6 cellular contexts compared by ENCODE assay signal in genomic region chr9:137304383-137305059, GRCh38. TPM values are rescaled to one million over a fixed set of nuclear protein-coding genes. Genes with fewer than 3 reads are reported as not detected.
DNase-seq lines count a peak whose midpoint lies in the region; ATAC-seq, FAIRE-seq and TF ChIP-seq lines count a peak whose summit lies in the region.

No MANE protein-coding gene starts in this region.

- no peak for FAIRE-seq in GM12891 (lab: Jason Lieb, UNC)

- no peak for DNase-seq in Panc1 (ENCODE audit: low read depth, low spot score)
- no peak for DNase-seq in esophagus muscularis mucosa (ENCODE audit: extremely low spot score)
- DNase-seq in activated naive CD4-positive, alpha-beta T cell treated with Interleukin-2 at 50 U/mL for 16 hours, result no peak
- DNase-seq in GM12891 (ENCODE audit: insufficient read length, low spot score), result no peak
- DNase-seq in NCI-H345 treated with DMSO at 0.1 percent for 48 hours (lab: John Stamatoyannopoulos, UW; ENCODE audit: unreplicated experiment), result no peak

- POLR2A ChIA-PET in Panc1 (lab: Charles Lee), result no interaction called here

- TF ChIP-seq EP300 in esophagus muscularis mucosa (IDR thresholded peaks at IDR 0.05), result no peak

- intact Hi-C loops in Panc1 (cut with micrococcal nuclease; ENCODE audit: unreplicated experiment) (no loop called here), esophagus muscularis mucosa (cut with DNase I) (no loop called here)

- no peak for ATAC-seq in Panc1

- TF ChIP-seq CTCF in Panc1 (IDR thresholded peaks at IDR 0.05), result peak; percentile 47
- TF ChIP-seq CTCF in esophagus muscularis mucosa (IDR thresholded peaks at IDR 0.05), result no peak

- CTCF ChIA-PET in Panc1 (lab: Charles Lee), result no interaction called here

- H3K9me3 ChIP-seq in Panc1 (ENCODE audit: control insufficient read depth, insufficient read depth, low read depth, low read length) (no peaks in the 10 kb centered on the region), esophagus muscularis mucosa (no peaks in the 10 kb centered on the region), skeletal muscle tissue (ENCODE audit: control insufficient read depth in 3 of 3, low read length in 3 of 3) (no peaks in the 10 kb centered on the region)

- in situ Hi-C loops in Panc1 (cut with HindIII; ENCODE audit: low pct_unique_long_range_greater_than_20kb, low sequenced_read_pairs), result no loop called here

- WGBS in esophagus muscularis mucosa, result 46% methylated on average over 5 of the region's 16 CpGs

- no TSS peak for BruUV-seq in Panc1 (replicated peaks; lab: Mats Ljungman, UMichigan)

- H3K9ac ChIP-seq in skeletal muscle tissue (ENCODE audit: low read depth in 1 of 3, low read length in 3 of 3), result peak overlapping the region in 1 of 3 donors; percentile 57

- H3K36me3 ChIP-seq in Panc1 (ENCODE audit: control insufficient read depth, insufficient read depth, low read length) (no peaks in the 10 kb centered on the region), esophagus muscularis mucosa (no peaks in the 10 kb centered on the region), skeletal muscle tissue (ENCODE audit: control insufficient read depth in 3 of 3, insufficient read depth in 3 of 3, low read length in 3 of 3) (no peaks in the 10 kb centered on the region)

- TF ChIP-seq POLR2A in esophagus muscularis mucosa (IDR thresholded peaks at IDR 0.05; ENCODE audit: low read depth) (no peak), GM12891 (IDR thresholded peaks at IDR 0.05; ENCODE audit: low read depth, low read length) (no peak)

- peak overlapping the region; percentile 61; the same call in 1 of the 2 replicates for H3K27ac ChIP-seq in Panc1 (ENCODE audit: low read length)
- peak overlapping the region; percentile 56 to 81 (median 66) for H3K27ac ChIP-seq in esophagus muscularis mucosa (replicated peaks in 1 of 4)
- H3K27ac ChIP-seq in skeletal muscle tissue (ENCODE audit: low read depth, low read length), result peak overlapping the region; percentile 63

- H3K4me3 ChIP-seq in Panc1 (ENCODE audit: low read depth in 2 of 2, low read length in 2 of 2) (no peak overlapping the region), esophagus muscularis mucosa (peak overlapping the region; percentile 34 to 44 (median 37)), skeletal muscle tissue (ENCODE audit: low read length in 3 of 3) (peak overlapping the region in 1 of 3 donors; percentile 30)

- H3K4me1 ChIP-seq in Panc1 (ENCODE audit: control insufficient read depth, insufficient read depth, low read length) (peaks cover 46% of the 10 kb centered on the region), esophagus muscularis mucosa (peaks cover 65 to 80% (median 74%) of the 10 kb centered on the region in 4 donors), skeletal muscle tissue (ENCODE audit: control insufficient read depth in 3 of 3, insufficient read depth in 3 of 3, low read length in 3 of 3) (peaks cover 40 to 52% (median 47%) of the 10 kb centered on the region in 3 donors)

- no peaks in the 10 kb centered on the region for H3K27me3 ChIP-seq in Panc1 (ENCODE audit: control insufficient read depth, insufficient read depth, low read length)
- H3K27me3 ChIP-seq in esophagus muscularis mucosa, result peaks cover 0 to 93% (median 23%) of the 10 kb centered on the region in 4 donors
- peaks cover 18 to 77% (median 58%) of the 10 kb centered on the region in 3 donors for H3K27me3 ChIP-seq in skeletal muscle tissue (ENCODE audit: control insufficient read depth in 3 of 3, insufficient read depth in 3 of 3, low read length in 3 of 3)

TF ChIP-seq in GM12891, 5 proteins besides CTCF, POLR2A, EP300 and RAD21:
- no peak for TF ChIP-seq POU2F2 (IDR thresholded peaks at IDR 0.05; ENCODE audit: low read depth, low read length)
- no peak for TF ChIP-seq SPI1 (IDR thresholded peaks at IDR 0.05; ENCODE audit: low read depth, low read length)
- TF ChIP-seq PAX5 (IDR thresholded peaks at IDR 0.05; ENCODE audit: insufficient read depth, low read length, severe bottlenecking), result no peak
- TF ChIP-seq POLR2AphosphoS5 (IDR thresholded peaks at IDR 0.05; ENCODE audit: low read depth, low read length), result no peak
- TF ChIP-seq TAF1 (IDR thresholded peaks at IDR 0.05; ENCODE audit: low read depth, low read length), result no peak
TF ChIP-seq in GM12891: peak in this region for 0.

RNA-seq across cellular contexts. Expression of gene NRARP, which starts 2.5 kb away (rescaled TPM):
- 16.9 TPM for total RNA-seq in Panc1 (2021; ENCODE audit: unreplicated experiment)
- 20.6 TPM for polyA plus RNA-seq in Panc1 (2012; ENCODE audit: insufficient read length)
- total RNA-seq in esophagus muscularis mucosa, result 10 to 100 TPM in 1 of 4 donors, 1 to 10 TPM in 3; 2.9 to 10.3 (median 7.2) TPM
- total RNA-seq in skeletal muscle tissue, result 2.1 TPM
- 3.0 TPM for polyA plus RNA-seq in GM12891 (2012; ENCODE audit: low read depth, missing spikeins)

RNA-seq across cellular contexts. Expression of gene TOR4A, which starts 27.0 kb away (rescaled TPM):
- total RNA-seq in Panc1 (2021; ENCODE audit: unreplicated experiment) (37.1 TPM), esophagus muscularis mucosa (1 to 10 TPM; 5.0 to 9.2 (median 7.3) TPM), skeletal muscle tissue (2.1 TPM)
- polyA plus RNA-seq in Panc1 (2012; ENCODE audit: insufficient read length), result 33.1 TPM
- polyA plus RNA-seq in GM12891 (2012; ENCODE audit: low read depth, missing spikeins), result 5.2 TPM

RNA-seq across cellular contexts. Expression of gene NELFB, which starts 49.4 kb away (rescaled TPM):
- 62.4 TPM for total RNA-seq in Panc1 (2021; ENCODE audit: unreplicated experiment)
- 94.0 TPM for polyA plus RNA-seq in Panc1 (2012; ENCODE audit: insufficient read length)
- total RNA-seq in esophagus muscularis mucosa, result 10 to 100 TPM; 26.6 to 73.2 (median 48.8) TPM
- total RNA-seq in skeletal muscle tissue, result 33.9 TPM
- 30.7 TPM for polyA plus RNA-seq in GM12891 (2012; ENCODE audit: low read depth, missing spikeins)

RNA-seq across cellular contexts. Expression of gene STPG3, which starts 53.4 kb away (rescaled TPM):
- total RNA-seq in Panc1 (2021; ENCODE audit: unreplicated experiment) (0.26 TPM), esophagus muscularis mucosa (not detected), skeletal muscle tissue (not detected)
- 0.28 TPM for polyA plus RNA-seq in Panc1 (2012; ENCODE audit: insufficient read length)
- polyA plus RNA-seq in GM12891 (2012; ENCODE audit: low read depth, missing spikeins), result 0.28 TPM

Comparison
In these comparisons a context has a peak if more than half of its experiments do, and no peak if none do; other contexts are left out.
1. H3K4me3 ChIP-seq: peak in esophagus muscularis mucosa (4 of 4); none in Panc1 (0 of 2).
2. Peak in every context shown above with its lines, with median percentiles within 50 percentile points of each other: H3K27ac ChIP-seq.